14 cellular contexts compared by ENCODE assay signal in the genomic region with DNA sequence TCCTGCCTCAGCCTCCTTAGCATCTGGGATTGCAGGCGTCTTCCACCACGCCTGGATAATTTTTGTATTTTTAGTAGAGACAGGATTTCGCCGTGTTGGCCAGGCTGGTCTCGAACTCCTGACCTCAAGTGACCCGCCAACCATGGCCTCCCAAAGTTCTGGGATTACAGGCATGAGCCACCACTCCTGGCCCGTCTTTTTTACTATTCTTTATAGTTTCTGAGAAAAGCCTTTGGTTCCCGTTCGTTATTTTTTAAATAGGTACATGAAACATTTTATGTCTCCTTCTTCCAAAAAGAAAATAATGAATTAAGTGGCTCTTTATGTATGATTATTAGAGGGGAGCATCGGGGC. TPM values are rescaled to one million over a fixed set of nuclear protein-coding genes. Genes with fewer than 3 reads are reported as not detected.
DNase-seq lines count a peak whose midpoint lies in the region; FAIRE-seq and TF ChIP-seq lines count a peak whose summit lies in the region.
"Had no signal": no experiment of that assay in that cellular context is flagged by ENCODE, and none has a peak within 500 bp of the region (broad histone marks: within the 10 kb centered on the region; RNA-seq: fewer than 3 reads in every experiment).

No MANE protein-coding gene starts in this region.

- H3K4me1 ChIP-seq in Caco-2 (peaks cover 9% of the 10 kb centered on the region), hepatocyte (ENCODE audit: insufficient read depth) (peaks cover 9% of the 10 kb centered on the region), prostate gland (replicated peaks) (no peaks in the 10 kb centered on the region)

- DNase-seq in Caco-2 (no peak), hepatocyte (ENCODE audit: low spot score) (no peak), prostate gland (ENCODE audit: low spot score) (no peak), brain microvascular endothelial cell (no peak), GM19239 (ENCODE audit: insufficient read length, low spot score) (no peak), amniotic stem cell (lab: John Stamatoyannopoulos, UW) (no peak), D341Med (ENCODE audit: low spot score) (no peak)
- DNase-seq: activated CD4-positive, alpha-beta T cell treated with anti-CD3 and anti-CD28 coated beads, Interleukin-2, amount 50 U/mL, for 1 hour; activated gamma-delta T cell treated with Interleukin-2 at 50 U/mL for 16 hours; NCI-H526 had no signal

- peak overlapping the region; percentile 77 for H3K27ac Mint-ChIP-seq in Caco-2 (ENCODE audit: unreplicated experiment)
- H3K27ac Mint-ChIP-seq: stimulated activated naive CD8-positive, alpha-beta T cell treated with anti-CD3 and anti-CD28 coated beads, Interleukin-15, Interleukin-2, amounts not matched to agents 100 ng/mL and 50 ng/mL, for 24 hours had no signal

- H3K79me2 ChIP-seq in hepatocyte, result no peaks in the 10 kb centered on the region

- H4K20me1 ChIP-seq in hepatocyte (ENCODE audit: insufficient read depth, poor library complexity, severe bottlenecking), result no peaks in the 10 kb centered on the region
- H4K20me1 ChIP-seq: BLaER1 had no signal

- peak overlapping the region; percentile 13; the same call in 1 of the 2 replicates for H3K4me3 ChIP-seq in Caco-2 (ENCODE audit: low read depth, low read length)
- H3K4me3 ChIP-seq in hepatocyte, result no peak overlapping the region
- H3K4me3 ChIP-seq in prostate gland, result no peak overlapping the region
- H3K4me3 ChIP-seq in brain microvascular endothelial cell (ENCODE audit: low read depth, low read length), result no peak overlapping the region
- H3K4me3 ChIP-seq: BLaER1, mucosa of descending colon had no signal

- no peaks in the 10 kb centered on the region for H3K9me3 Mint-ChIP-seq in Caco-2 (ENCODE audit: unreplicated experiment)
- H3K9me3 Mint-ChIP-seq: stimulated activated naive CD8-positive, alpha-beta T cell treated with anti-CD3 and anti-CD28 coated beads, Interleukin-15, Interleukin-2, amounts not matched to agents 100 ng/mL and 50 ng/mL, for 24 hours had no signal

- H3K36me3 ChIP-seq in Caco-2 (ENCODE audit: control insufficient read depth, insufficient read depth, low read length), result no peaks in the 10 kb centered on the region
- no peaks in the 10 kb centered on the region for H3K36me3 ChIP-seq in hepatocyte (replicated peaks; ENCODE audit: insufficient read depth, low read depth)
- H3K36me3 ChIP-seq in prostate gland, result no peaks in the 10 kb centered on the region
- H3K36me3 ChIP-seq in brain microvascular endothelial cell (replicated peaks), result no peaks in the 10 kb centered on the region
- H3K36me3 ChIP-seq: BLaER1 had no signal

- POLR2A ChIA-PET in Caco-2 (lab: Charles Lee), result interaction anchor here (0.6 to 2.0 kb wide), 4 partner anchors 17 to 161 kb away, joined by 3 to 8 read pairs (median 4); partner anchors contain the start of genes C16orf46 and GAN

- TF ChIP-seq POLR2A in prostate gland (IDR thresholded peaks at IDR 0.05), result no peak

- TF ChIP-seq CTCF in Caco-2 (IDR thresholded peaks at IDR 0.05; ENCODE audit: insufficient read depth in 1 of 2, low read depth in 1 of 2, low read length in 1 of 2, severe bottlenecking in 1 of 2, unreplicated experiment in 1 of 2) (no peak), VCaP (conservative IDR thresholded peaks at IDR 0.05) (no peak), hepatocyte (IDR thresholded peaks at IDR 0.05; ENCODE audit: poor library complexity) (no peak), prostate gland (IDR thresholded peaks at IDR 0.05) (no peak), brain microvascular endothelial cell (IDR thresholded peaks at IDR 0.05; ENCODE audit: low read depth, low read length, missing control alignments) (no peak)

- H3K4me1 Mint-ChIP-seq in Caco-2 (ENCODE audit: low read depth, unreplicated experiment), result peaks cover 17% of the 10 kb centered on the region

- no peaks in the 10 kb centered on the region for H3K9me2 ChIP-seq in hepatocyte (replicated peaks; ENCODE audit: insufficient read depth)

- H3K27me3 ChIP-seq in Caco-2 (replicated peaks; ENCODE audit: control insufficient read depth, insufficient read depth, low read length), result no peaks in the 10 kb centered on the region
- H3K27me3 ChIP-seq in hepatocyte, result no peaks in the 10 kb centered on the region
- no peaks in the 10 kb centered on the region for H3K27me3 ChIP-seq in prostate gland (replicated peaks; ENCODE audit: insufficient read depth)
- no peaks in the 10 kb centered on the region for H3K27me3 ChIP-seq in brain microvascular endothelial cell (replicated peaks)
- H3K27me3 ChIP-seq: BLaER1 had no signal

- intact Hi-C loops in Caco-2 (cut with micrococcal nuclease; ENCODE audit: unreplicated experiment), result loop anchor here (2.0 kb wide), 1 partner anchor 77 kb away; the partner anchor contains the start of gene GAN
- intact Hi-C loops in prostate gland (cut with DNase I), result no loop called here

- no peaks in the 10 kb centered on the region for H3K9me3 ChIP-seq in Caco-2
- no peaks in the 10 kb centered on the region for H3K9me3 ChIP-seq in hepatocyte (ENCODE audit: low read depth)
- no peaks in the 10 kb centered on the region for H3K9me3 ChIP-seq in prostate gland
- H3K9me3 ChIP-seq: BLaER1, mucosa of descending colon had no signal

- CTCF ChIA-PET in Caco-2 (lab: Charles Lee), result interaction anchor here (0.6 to 0.7 kb wide), 6 partner anchors 21 to 676 kb away, joined by 3 to 9 read pairs (median 4); no protein-coding TSS in a partner anchor

- WGBS in hepatocyte (ENCODE audit: low lambda C conversion rate, missing lambda C conversion rate), result 70% methylated on average over 10 of the region's 10 CpGs
- WGBS in prostate gland, result 56% methylated on average over 10 of the region's 10 CpGs

- H2AFZ ChIP-seq in hepatocyte, result peak overlapping the region; percentile 30

- peak overlapping the region; percentile 82 for H3K27ac ChIP-seq in VCaP
- peak overlapping the region; percentile 71 for H3K27ac ChIP-seq in hepatocyte
- H3K27ac ChIP-seq in prostate gland, result peak overlapping the region; percentile 74 to 83
- no peak overlapping the region for H3K27ac ChIP-seq in brain microvascular endothelial cell
- H3K27ac ChIP-seq: BLaER1 had no signal

- no peaks in the 10 kb centered on the region for H3K27me3 Mint-ChIP-seq in Caco-2 (ENCODE audit: insufficient read depth, unreplicated experiment)

- FAIRE-seq in GM19239 (lab: Jason Lieb, UNC), result no peak

- no TSS peak for BruUV-seq in Caco-2 (replicated peaks; lab: Mats Ljungman, UMichigan)

- in situ Hi-C loops in brain microvascular endothelial cell (cut with HindIII; ENCODE audit: low pct_ligation_motif_present, low sequenced_read_pairs), result no loop called here

- H3K36me3 Mint-ChIP-seq in Caco-2 (ENCODE audit: insufficient read depth, unreplicated experiment), result no peaks in the 10 kb centered on the region

- H3K4me2 ChIP-seq in hepatocyte, result peak overlapping the region; percentile 80

- H3K4me3 Mint-ChIP-seq in Caco-2 (ENCODE audit: unreplicated experiment), result peak overlapping the region; percentile 75
- H3K4me3 Mint-ChIP-seq: stimulated activated naive CD8-positive, alpha-beta T cell treated with anti-CD3 and anti-CD28 coated beads, Interleukin-15, Interleukin-2, amounts not matched to agents 100 ng/mL and 50 ng/mL, for 24 hours had no signal

RNA-seq across cellular contexts. Expression of gene BCO1, which starts 0.6 kb away (rescaled TPM):
- 0.91 and 1.0 TPM in 2 replicates for total RNA-seq in Caco-2 (2022)
- total RNA-seq in hepatocyte, result 2.0 and 2.4 TPM in 2 replicates
- 1.4 and 1.6 TPM in 2 replicates for polyA plus RNA-seq in hepatocyte
- total RNA-seq in prostate gland, result 1 to 10 TPM in 1 of 2 donors, under 1 TPM in 1; 0.18 to 2.2 TPM
